Comparison of ENCODE assay signal across 22 cellular contexts in genomic region chr1:53127546-53127945, GRCh38. TPM values are rescaled to one million over a fixed set of nuclear protein-coding genes. Genes with fewer than 3 reads are reported as not detected.
DNase-seq lines count a peak whose midpoint lies in the region; ATAC-seq and FAIRE-seq lines count a peak whose summit lies in the region.
"Had no signal": no experiment of that assay in that cellular context is flagged by ENCODE, and none has a peak within 500 bp of the region (broad histone marks: within the 10 kb centered on the region; RNA-seq: fewer than 3 reads in every experiment).

No MANE protein-coding gene starts in this region.

- H3K36me3 Mint-ChIP-seq in activated T-cell treated with anti-CD3 and anti-CD28 coated beads, Interleukin-2, amount 50 U/mL, for 72 hours (ENCODE audit: insufficient read depth in 2 of 2) = no peaks in the 10 kb centered on the region
- no peaks in the 10 kb centered on the region for H3K36me3 Mint-ChIP-seq in activated T-helper 17 cell treated with anti-CD3 and anti-CD28 coated beads, Interleukin-2, amount 50 U/mL, for 72 hours (ENCODE audit: low read depth)
- H3K36me3 Mint-ChIP-seq in naive thymus-derived CD4-positive, alpha-beta T cell = no peaks in the 10 kb centered on the region

- no peaks in the 10 kb centered on the region for H3K27me3 ChIP-seq in naive thymus-derived CD4-positive, alpha-beta T cell (ENCODE audit: control insufficient read depth in 2 of 2, insufficient read depth in 2 of 2, low read length in 2 of 2)
- no peaks in the 10 kb centered on the region for H3K27me3 ChIP-seq in aorta (ENCODE audit: control insufficient read depth in 1 of 2, insufficient read depth in 2 of 2, low read length in 1 of 2)
- H3K27me3 ChIP-seq: esophagus muscularis mucosa, heart left ventricle had no signal

- no peaks in the 10 kb centered on the region for H3K9me3 Mint-ChIP-seq in activated T-cell treated with anti-CD3 and anti-CD28 coated beads, Interleukin-2, amount 50 U/mL, for 72 hours
- H3K9me3 Mint-ChIP-seq in activated T-helper 17 cell treated with anti-CD3 and anti-CD28 coated beads, Interleukin-2, amount 50 U/mL, for 72 hours = no peaks in the 10 kb centered on the region
- H3K9me3 Mint-ChIP-seq in naive thymus-derived CD4-positive, alpha-beta T cell = no peaks in the 10 kb centered on the region

- DNase-seq in activated T-cell treated with anti-CD3 and anti-CD28 coated beads, Interleukin-2, amount 50 U/mL, for 72 hours = peak in 1 of 2 donors; percentile 21
- no peak for DNase-seq in activated T-cell treated with anti-CD3 and anti-CD28 coated beads, Interleukin-2, amount 50 U/mL, for 1 hour
- DNase-seq in naive thymus-derived CD4-positive, alpha-beta T cell = no peak
- DNase-seq in aorta (peak; percentile 12 to 55), HTR-8/SVneo (ENCODE audit: insufficient read length, low spot score) (no peak)
- DNase-seq: activated naive CD4-positive, alpha-beta T cell; COR-L47; NCI-H187 treated with DMSO at 0.1 percent for 48 hours; occipital lobe; OCI-M1; small intestine had no signal

- intact Hi-C loops in naive thymus-derived CD4-positive, alpha-beta T cell (cut with micrococcal nuclease) = no loop called here
- intact Hi-C loops in aorta (cut with DNase I) = no loop called here

- no peak overlapping the region for H3K27ac Mint-ChIP-seq in activated T-cell treated with anti-CD3 and anti-CD28 coated beads, Interleukin-2, amount 50 U/mL, for 72 hours
- no peak overlapping the region for H3K27ac Mint-ChIP-seq in activated T-helper 17 cell treated with anti-CD3 and anti-CD28 coated beads, Interleukin-2, amount 50 U/mL, for 72 hours
- no peak overlapping the region for H3K27ac Mint-ChIP-seq in naive thymus-derived CD4-positive, alpha-beta T cell

- H3K4me3 ChIP-seq in naive thymus-derived CD4-positive, alpha-beta T cell (ENCODE audit: low read length) = no peak overlapping the region
- H3K4me3 ChIP-seq in aorta (ENCODE audit: low read length in 2 of 2) = no peak overlapping the region
- H3K4me3 ChIP-seq: esophagus muscularis mucosa, heart left ventricle, SK-N-MC had no signal

- no peaks in the 10 kb centered on the region for H3K36me3 ChIP-seq in naive thymus-derived CD4-positive, alpha-beta T cell (ENCODE audit: control insufficient read depth in 2 of 3, insufficient read depth in 3 of 3, low read length in 3 of 3)
- H3K36me3 ChIP-seq in aorta (ENCODE audit: control insufficient read depth in 1 of 2, insufficient read depth in 2 of 2, low read length in 1 of 2) = no peaks in the 10 kb centered on the region
- H3K36me3 ChIP-seq: esophagus muscularis mucosa, heart left ventricle had no signal

- no peaks in the 10 kb centered on the region for H3K27me3 Mint-ChIP-seq in activated T-cell treated with anti-CD3 and anti-CD28 coated beads, Interleukin-2, amount 50 U/mL, for 72 hours (ENCODE audit: low read depth)
- no peaks in the 10 kb centered on the region for H3K27me3 Mint-ChIP-seq in activated T-helper 17 cell treated with anti-CD3 and anti-CD28 coated beads, Interleukin-2, amount 50 U/mL, for 72 hours
- H3K27me3 Mint-ChIP-seq in naive thymus-derived CD4-positive, alpha-beta T cell = no peaks in the 10 kb centered on the region

- no peak for FAIRE-seq in HTR-8/SVneo (lab: Jason Lieb, UNC)
- FAIRE-seq: GM18507, keratinocyte, small intestine, TTC549 had no signal

- no peaks in the 10 kb centered on the region for H3K4me1 Mint-ChIP-seq in activated T-cell treated with anti-CD3 and anti-CD28 coated beads, Interleukin-2, amount 50 U/mL, for 72 hours (ENCODE audit: low read depth)
- H3K4me1 Mint-ChIP-seq in activated T-helper 17 cell treated with anti-CD3 and anti-CD28 coated beads, Interleukin-2, amount 50 U/mL, for 72 hours = no peaks in the 10 kb centered on the region
- peaks cover 0 to 7% (median 0%) of the 10 kb centered on the region in 7 donors for H3K4me1 Mint-ChIP-seq in naive thymus-derived CD4-positive, alpha-beta T cell

- H3K9me3 ChIP-seq in naive thymus-derived CD4-positive, alpha-beta T cell (ENCODE audit: control insufficient read depth in 2 of 3, low read length in 3 of 3) = no peaks in the 10 kb centered on the region
- H3K9me3 ChIP-seq in aorta (ENCODE audit: control insufficient read depth, low read length) = no peaks in the 10 kb centered on the region
- H3K9me3 ChIP-seq: esophagus muscularis mucosa, heart left ventricle had no signal

- ATAC-seq in activated T-cell treated with anti-CD3 and anti-CD28 coated beads, Interleukin-2, amount 50 U/mL, for 72 hours (replicated peaks in 1 of 2) = peak; percentile 72 to 89
- peak; percentile 49 for ATAC-seq in activated T-helper 17 cell treated with anti-CD3 and anti-CD28 coated beads, Interleukin-2, amount 50 U/mL, for 72 hours (replicated peaks)
- ATAC-seq in naive thymus-derived CD4-positive, alpha-beta T cell = peak; percentile 62
- ATAC-seq in aorta (ENCODE audit: low FRiP score) = no peak
- no peak for ATAC-seq in GM19023 (IDR thresholded peaks at IDR 0.05; ENCODE audit: unreplicated experiment)
- ATAC-seq in HG03565 (IDR thresholded peaks at IDR 0.05; ENCODE audit: unreplicated experiment) = no peak
- ATAC-seq: heart left ventricle had no signal

- CTCF ChIA-PET in naive thymus-derived CD4-positive, alpha-beta T cell (lab: Charles Lee) = no interaction called here

- peaks cover 0 to 5% of the 10 kb centered on the region in 2 donors for H3K4me1 ChIP-seq in naive thymus-derived CD4-positive, alpha-beta T cell (ENCODE audit: control insufficient read depth in 2 of 2, insufficient read depth in 2 of 2, low read length in 2 of 2)
- H3K4me1 ChIP-seq in aorta (ENCODE audit: control insufficient read depth in 1 of 2, insufficient read depth in 2 of 2, low read length in 2 of 2) = no peaks in the 10 kb centered on the region

- POLR2A ChIA-PET in naive thymus-derived CD4-positive, alpha-beta T cell (lab: Charles Lee) = no interaction called here

- WGBS in aorta, 2 donors = 92 to 95% methylated on average over 5 of the region's 5 CpGs

- no peak overlapping the region for H3K4me3 Mint-ChIP-seq in activated T-cell treated with anti-CD3 and anti-CD28 coated beads, Interleukin-2, amount 50 U/mL, for 72 hours
- H3K4me3 Mint-ChIP-seq in activated T-helper 17 cell treated with anti-CD3 and anti-CD28 coated beads, Interleukin-2, amount 50 U/mL, for 72 hours = no peak overlapping the region
- no peak overlapping the region for H3K4me3 Mint-ChIP-seq in naive thymus-derived CD4-positive, alpha-beta T cell

- no peak overlapping the region for H3K27ac ChIP-seq in naive thymus-derived CD4-positive, alpha-beta T cell (ENCODE audit: low read depth, low read length)
- H3K27ac ChIP-seq in aorta (ENCODE audit: low read depth in 1 of 2, low read length in 2 of 2) = no peak overlapping the region
- H3K27ac ChIP-seq: esophagus muscularis mucosa, SK-N-MC had no signal

RNA-seq across cellular contexts. Expression of gene SLC1A7, which starts 14.9 kb away (rescaled TPM):
- not detected for total RNA-seq in activated T-cell treated with anti-CD3 and anti-CD28 coated beads, Interleukin-2, amount 50 U/mL, for 72 hours
- total RNA-seq in activated T-helper 17 cell treated with anti-CD3 and anti-CD28 coated beads, Interleukin-2, amount 50 U/mL, for 72 hours = not detected
- total RNA-seq in naive thymus-derived CD4-positive, alpha-beta T cell = 1 to 10 TPM in 1 of 5 experiments, under 1 TPM in 1, not detected in 3; 0.16 to 1.8 TPM
- polyA plus RNA-seq in naive thymus-derived CD4-positive, alpha-beta T cell = not detected
- total RNA-seq in aorta = 1 to 10 TPM in 1 of 2 donors, under 1 TPM in 1; 0.16 to 1.4 TPM
- under 1 TPM in 1 of 2 donors, not detected in 1; 0.25 TPM for polyA plus RNA-seq in aorta
- total RNA-seq: NCI-H460, occipital lobe, ureter had no signal
- polyA plus RNA-seq: keratinocyte had no signal

Comparison
In these comparisons a context has a peak if more than half of its experiments do, and no peak if none do; other contexts are left out.
1. ATAC-seq: peak in activated T-cell treated with anti-CD3 and anti-CD28 coated beads, Interleukin-2, amount 50 U/mL, for 72 hours (2 of 2), activated T-helper 17 cell treated with anti-CD3 and anti-CD28 coated beads, Interleukin-2, amount 50 U/mL, for 72 hours (single experiment) and naive thymus-derived CD4-positive, alpha-beta T cell (single experiment); none in aorta (single experiment), GM19023 (single experiment) and HG03565 (single experiment).
2. DNase-seq: peak in aorta (2 of 2); none in activated T-cell treated with anti-CD3 and anti-CD28 coated beads, Interleukin-2, amount 50 U/mL, for 1 hour (single experiment), naive thymus-derived CD4-positive, alpha-beta T cell (0 of 9) and HTR-8/SVneo (single experiment).